18 cellular contexts compared by ENCODE assay signal in genomic region chr16:14378684-14379467, GRCh38.
A peak's percentile ranks its signal among the peaks of the same experiment; 100 is the strongest.
DNase-seq lines count a peak whose midpoint lies in the region; ATAC-seq and TF ChIP-seq lines count a peak whose summit lies in the region.
"Had no signal": no experiment of that assay in that cellular context is flagged by ENCODE, and none has a peak within 500 bp of the region (broad histone marks: within the 10 kb centered on the region; RNA-seq: fewer than 3 reads in every experiment).

No MANE protein-coding gene starts in this region.

- no peaks in the 10 kb centered on the region for H4K20me1 ChIP-seq in neural progenitor cell (ENCODE audit: low read depth)

- no peak overlapping the region for H3K9ac ChIP-seq in neural progenitor cell

- CTCF ChIA-PET in BJ (lab: Yijun Ruan, JAX), result interaction anchor here (0.6 to 1.4 kb wide), 4 partner anchors 9 to 455 kb away, joined by 3 read pairs; no protein-coding TSS in a partner anchor

- TF ChIP-seq CTCF in BJ (IDR thresholded peaks at IDR 0.05; ENCODE audit: insufficient read depth, low read depth, low read length) (0 out of 2 replicates have a peak, but pooled peaks have one; percentile 4), astrocyte of the spinal cord (IDR thresholded peaks at IDR 0.05; ENCODE audit: low read depth, low read length) (no peak), neural progenitor cell (IDR thresholded peaks at IDR 0.05) (no peak), heart left ventricle (IDR thresholded peaks at IDR 0.05) (no peak)

- H3K4me1 Mint-ChIP-seq in neural progenitor cell, result peaks cover 13% of the 10 kb centered on the region

- H3K4me3 Mint-ChIP-seq in neural progenitor cell, result no peak overlapping the region
- H3K4me3 Mint-ChIP-seq: brain had no signal

- TF ChIP-seq POLR2A in heart left ventricle (IDR thresholded peaks at IDR 0.05), result no peak

- no peak overlapping the region for H2AFZ ChIP-seq in neural progenitor cell (replicated peaks)

- H3K4me3 ChIP-seq in BJ (ENCODE audit: low read depth, low read length) (no peak overlapping the region), astrocyte of the spinal cord (ENCODE audit: low read depth, low read length) (no peak overlapping the region), neural progenitor cell (no peak overlapping the region), heart left ventricle (no peak overlapping the region)
- H3K4me3 ChIP-seq: sigmoid colon, tibial artery had no signal

- H3K79me2 ChIP-seq in neural progenitor cell (ENCODE audit: low read depth), result no peaks in the 10 kb centered on the region

- no peaks in the 10 kb centered on the region for H3F3A ChIP-seq in neural progenitor cell (ENCODE audit: low read depth)

- 92 to 94% (median 93%) methylated on average over 17 of the region's 17 CpGs for WGBS in heart left ventricle, 4 donors

- H3K9me3 Mint-ChIP-seq in neural progenitor cell, result peaks cover 5% of the 10 kb centered on the region

- POLR2A ChIA-PET in BJ (lab: Charles Lee), result interaction anchor here (0.7 to 0.8 kb wide), 2 partner anchors 107 to 1264 kb away, joined by 3 to 14 read pairs; partner anchors contain the start of gene MARF1

- no peak for ATAC-seq in HG03442 (IDR thresholded peaks at IDR 0.05; ENCODE audit: unreplicated experiment)
- ATAC-seq in heart left ventricle, result no peak

- intact Hi-C loops in heart left ventricle (cut with DNase I), result no loop called here

- no peaks in the 10 kb centered on the region for H3K36me3 Mint-ChIP-seq in neural progenitor cell
- H3K36me3 Mint-ChIP-seq: brain had no signal

- H3K27ac Mint-ChIP-seq in neural progenitor cell, result peak overlapping the region; percentile 69
- H3K27ac Mint-ChIP-seq: brain had no signal

- no peaks in the 10 kb centered on the region for H3K9me3 ChIP-seq in neural progenitor cell (ENCODE audit: low read depth)
- H3K9me3 ChIP-seq in heart left ventricle, result no peaks in the 10 kb centered on the region
- H3K9me3 ChIP-seq: sigmoid colon, tibial artery had no signal

- H3K4me1 ChIP-seq in neural progenitor cell, result no peaks in the 10 kb centered on the region
- H3K4me1 ChIP-seq in heart left ventricle, result no peaks in the 10 kb centered on the region
- H3K4me1 ChIP-seq: sigmoid colon, tibial artery had no signal

- no peak for DNase-seq in BJ (ENCODE audit: low read depth)
- DNase-seq in LHCN-M2 (ENCODE audit: low read depth), result peak; percentile 24
- DNase-seq in astrocyte of the spinal cord (ENCODE audit: low read depth, low spot score), result peak; percentile 13
- no peak for DNase-seq in neural progenitor cell (ENCODE audit: low spot score)
- no peak for DNase-seq in heart left ventricle
- no peak for DNase-seq in NK-92 (lab: John Stamatoyannopoulos, UW; ENCODE audit: unreplicated experiment)
- DNase-seq in T-helper 2 cell, result no peak
- DNase-seq: activated CD4-positive, alpha-beta T cell treated with anti-CD3 and anti-CD28 coated beads for 1 hour; effector CD8-positive, alpha-beta T cell; KG1; NCI-H1436 treated with DMSO at 0.1 percent for 48 hours; NCI-H510A; sigmoid colon; stimulated activated CD4-positive, alpha-beta T cell treated with anti-CD3 and anti-CD28 coated beads, Interleukin-4, amount 100 ng/mL, for 4 hours; T-helper 1 cell; tibial artery had no signal

- in situ Hi-C loops in astrocyte of the spinal cord (cut with HindIII; ENCODE audit: low sequenced_read_pairs), result no loop called here

- peaks cover 10% of the 10 kb centered on the region for H3K27me3 Mint-ChIP-seq in neural progenitor cell (ENCODE audit: insufficient read depth, low read depth)

- H3K27ac ChIP-seq in neural progenitor cell (no peak overlapping the region), heart left ventricle (no peak overlapping the region)
- H3K27ac ChIP-seq: sigmoid colon, tibial artery had no signal

- H3K27me3 ChIP-seq in BJ (ENCODE audit: control insufficient read depth, insufficient read depth, low read length), result no peaks in the 10 kb centered on the region
- no peaks in the 10 kb centered on the region for H3K27me3 ChIP-seq in neural progenitor cell
- no peaks in the 10 kb centered on the region for H3K27me3 ChIP-seq in heart left ventricle
- H3K27me3 ChIP-seq: sigmoid colon had no signal

- H3K4me2 ChIP-seq in neural progenitor cell, result no peak overlapping the region

- H3K36me3 ChIP-seq in BJ (ENCODE audit: control insufficient read depth, insufficient read depth, low read length), result no peaks in the 10 kb centered on the region
- H3K36me3 ChIP-seq in neural progenitor cell, result no peaks in the 10 kb centered on the region
- H3K36me3 ChIP-seq in heart left ventricle, result no peaks in the 10 kb centered on the region
- H3K36me3 ChIP-seq: sigmoid colon, tibial artery had no signal

Comparison
In these comparisons a context has a peak if more than half of its experiments do, and no peak if none do; other contexts are left out.
1. DNase-seq: peak in LHCN-M2 (single experiment) and astrocyte of the spinal cord (single experiment); none in BJ (single experiment), neural progenitor cell (single experiment), heart left ventricle (0 of 5), NK-92 (single experiment) and T-helper 2 cell (0 of 5).